Comparison of ENCODE assay signal across 22 cellular contexts in the genomic region with DNA sequence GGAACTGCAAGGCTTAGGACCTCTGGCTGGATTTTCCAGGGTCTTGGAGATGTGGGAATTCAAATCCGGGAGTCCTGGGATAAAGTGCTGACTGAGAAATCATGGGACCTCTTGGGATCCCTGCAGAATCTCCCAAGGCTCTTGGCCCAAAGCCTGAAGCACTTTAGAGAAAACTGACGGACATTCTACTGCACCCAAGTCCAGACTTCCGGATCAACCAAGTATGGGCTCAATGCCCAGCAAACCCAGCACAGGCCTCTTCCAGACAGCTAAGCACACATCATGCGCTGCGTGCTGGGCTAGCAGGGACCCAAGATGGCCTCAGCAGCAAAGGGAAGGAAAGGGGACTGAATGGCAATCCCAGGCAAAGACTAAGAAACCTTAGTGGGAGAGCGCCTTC.
A peak's percentile ranks its signal among the peaks of the same experiment; 100 is the strongest.
DNase-seq lines count a peak whose midpoint lies in the region; ATAC-seq and TF ChIP-seq lines count a peak whose summit lies in the region.
"Had no signal": no experiment of that assay in that cellular context is flagged by ENCODE, and none has a peak within 500 bp of the region (broad histone marks: within the 10 kb centered on the region; RNA-seq: fewer than 3 reads in every experiment).

No MANE protein-coding gene starts in this region.

- no peak overlapping the region for H3K4me3 ChIP-seq in sigmoid colon
- H3K4me3 ChIP-seq: Peyer's patch, psoas muscle had no signal

- intact Hi-C loops in left ventricle myocardium superior (cut with micrococcal nuclease) = no loop called here
- intact Hi-C loops in sigmoid colon (cut with DNase I) = no loop called here
- intact Hi-C loops in activated CD4-positive, alpha-beta memory T cell treated with anti-CD3 and anti-CD28 coated beads for 36 hours (cut with micrococcal nuclease) = no loop called here

- no peak overlapping the region for H3K27ac Mint-ChIP-seq in activated CD8-positive, alpha-beta memory T cell treated with anti-CD3 and anti-CD28 coated beads, Interleukin-2, amount 10 ng/mL, durations not matched to agents 7 days and 5 days
- no peak overlapping the region for H3K27ac Mint-ChIP-seq in activated CD4-positive, alpha-beta memory T cell treated with anti-CD3 and anti-CD28 coated beads for 36 hours
- H3K27ac Mint-ChIP-seq: activated naive CD4-positive, alpha-beta T cell treated with anti-CD3 and anti-CD28 coated beads, Interleukin-2, amount 10 ng/mL, durations not matched to agents 7 days and 5 days; CD8-positive, alpha-beta T cell; natural killer cell treated with Interleukin-12 subunit alpha and Interleukin-12 subunit beta and Interleukin-15 and Interleukin-18, amount 100 ng/mL, for 72 hours; stimulated activated naive B cell treated with anti-CD40 and anti-IgM and Interleukin-4, amounts not matched to agents 10 μg/mL and 1 μg/mL and 100 μg/mL, for 72 hours had no signal

- peaks cover 3% of the 10 kb centered on the region for H3K27me3 Mint-ChIP-seq in activated CD8-positive, alpha-beta memory T cell treated with anti-CD3 and anti-CD28 coated beads, Interleukin-2, amount 10 ng/mL, durations not matched to agents 7 days and 5 days
- H3K27me3 Mint-ChIP-seq in activated CD4-positive, alpha-beta memory T cell treated with anti-CD3 and anti-CD28 coated beads for 36 hours = no peaks in the 10 kb centered on the region
- H3K27me3 Mint-ChIP-seq: activated CD4-positive, alpha-beta T cell treated with anti-CD3 and anti-CD28 coated beads for 36 hours; activated naive CD4-positive, alpha-beta T cell treated with anti-CD3 and anti-CD28 coated beads, Interleukin-2, amount 10 ng/mL, durations not matched to agents 7 days and 5 days; brain; natural killer cell treated with Interleukin-12 subunit alpha and Interleukin-12 subunit beta and Interleukin-15 and Interleukin-18, amount 100 ng/mL, for 72 hours had no signal

- no peak overlapping the region for H3K4me3 Mint-ChIP-seq in activated CD8-positive, alpha-beta memory T cell treated with anti-CD3 and anti-CD28 coated beads, Interleukin-2, amount 10 ng/mL, durations not matched to agents 7 days and 5 days
- no peak overlapping the region for H3K4me3 Mint-ChIP-seq in activated CD4-positive, alpha-beta memory T cell treated with anti-CD3 and anti-CD28 coated beads for 36 hours
- H3K4me3 Mint-ChIP-seq: activated CD4-positive, alpha-beta T cell treated with anti-CD3 and anti-CD28 coated beads for 36 hours; activated naive CD4-positive, alpha-beta T cell treated with anti-CD3 and anti-CD28 coated beads, Interleukin-2, amount 10 ng/mL, durations not matched to agents 7 days and 5 days; brain; CD8-positive, alpha-beta T cell; H9; natural killer cell treated with Interleukin-12 subunit alpha and Interleukin-12 subunit beta and Interleukin-15 and Interleukin-18, amount 100 ng/mL, for 72 hours; stimulated activated naive B cell treated with anti-CD40 and anti-IgM and Interleukin-4, amounts not matched to agents 10 μg/mL and 1 μg/mL and 100 μg/mL, for 72 hours had no signal

- WGBS in sigmoid colon, 2 donors = 83 to 89% methylated on average over 6 of the region's 6 CpGs

- peaks cover 4% of the 10 kb centered on the region for H3K4me1 Mint-ChIP-seq in activated CD8-positive, alpha-beta memory T cell treated with anti-CD3 and anti-CD28 coated beads, Interleukin-2, amount 10 ng/mL, durations not matched to agents 7 days and 5 days
- peaks cover 5% of the 10 kb centered on the region for H3K4me1 Mint-ChIP-seq in activated CD4-positive, alpha-beta memory T cell treated with anti-CD3 and anti-CD28 coated beads for 36 hours (ENCODE audit: low read depth)
- H3K4me1 Mint-ChIP-seq: brain, H9 had no signal

- DNase-seq in EH (ENCODE audit: low read depth) = peak; percentile 67
- DNase-seq in dermis blood vessel endothelial cell = peak; percentile 71
- DNase-seq in left ventricle myocardium superior = no peak
- DNase-seq in sigmoid colon = peak; percentile 95
- no peak for DNase-seq in activated CD8-positive, alpha-beta memory T cell treated with anti-CD3 and anti-CD28 coated beads, Interleukin-2, amount 10 ng/mL, durations not matched to agents 7 days and 5 days
- no peak for DNase-seq in activated CD4-positive, alpha-beta memory T cell treated with anti-CD3 and anti-CD28 coated beads for 36 hours
- DNase-seq in LoVo (ENCODE audit: low spot score) = no peak
- DNase-seq: activated CD4-positive, alpha-beta T cell treated with anti-CD3 and anti-CD28 coated beads for 36 hours; activated naive CD4-positive, alpha-beta T cell treated with anti-CD3 and anti-CD28 coated beads, Interleukin-2, amount 10 ng/mL, durations not matched to agents 7 days and 5 days; CD8-positive, alpha-beta T cell; DMS79 treated with DMSO at 0.1 percent for 48 hours; H9; NCI-H1417 treated with DMSO at 0.1 percent for 48 hours; NCI-H82; stimulated activated CD4-positive, alpha-beta T cell treated with anti-CD3 and anti-CD28 coated beads, Interleukin-15, amount 100 ng/mL, for 24 hours; stimulated activated naive B cell treated with anti-CD40 and anti-IgM and Interleukin-4, amounts not matched to agents 10 μg/mL and 1 μg/mL and 100 μg/mL, for 72 hours had no signal

- ATAC-seq in left ventricle myocardium superior (peak; percentile 64), GM21360 (IDR thresholded peaks at IDR 0.05; ENCODE audit: unreplicated experiment) (no peak)
- no peak for ATAC-seq in activated CD8-positive, alpha-beta memory T cell treated with anti-CD3 and anti-CD28 coated beads, Interleukin-2, amount 10 ng/mL, durations not matched to agents 7 days and 5 days
- ATAC-seq: activated CD4-positive, alpha-beta T cell treated with anti-CD3 and anti-CD28 coated beads for 36 hours; CD8-positive, alpha-beta T cell; natural killer cell treated with Interleukin-12 subunit alpha and Interleukin-12 subunit beta and Interleukin-15 and Interleukin-18, amount 100 ng/mL, for 72 hours; psoas muscle; stimulated activated naive B cell treated with anti-CD40 and anti-IgM and Interleukin-4, amounts not matched to agents 10 μg/mL and 1 μg/mL and 100 μg/mL, for 72 hours had no signal

- no peak for TF ChIP-seq POLR2A in sigmoid colon (IDR thresholded peaks at IDR 0.05)

- H3K9me3 ChIP-seq in sigmoid colon = no peaks in the 10 kb centered on the region
- H3K9me3 ChIP-seq: Peyer's patch, psoas muscle had no signal

- peak in 2 of 4 donors; percentile 82 for TF ChIP-seq EP300 in sigmoid colon (IDR thresholded peaks at IDR 0.05)

- H3K36me3 ChIP-seq in sigmoid colon = peaks cover 39 to 81% (median 63%) of the 10 kb centered on the region in 4 donors

- H3K4me1 ChIP-seq in sigmoid colon = peaks cover 0 to 92% (median 81%) of the 10 kb centered on the region in 4 donors
- H3K4me1 ChIP-seq: Peyer's patch, psoas muscle had no signal

- peak overlapping the region; percentile 98 to 100 (median 100) for H3K27ac ChIP-seq in sigmoid colon
- H3K27ac ChIP-seq: KMS-11, psoas muscle had no signal

- no peaks in the 10 kb centered on the region for H3K9me3 Mint-ChIP-seq in activated CD8-positive, alpha-beta memory T cell treated with anti-CD3 and anti-CD28 coated beads, Interleukin-2, amount 10 ng/mL, durations not matched to agents 7 days and 5 days (ENCODE audit: low read depth)
- H3K9me3 Mint-ChIP-seq in activated CD4-positive, alpha-beta memory T cell treated with anti-CD3 and anti-CD28 coated beads for 36 hours = no peaks in the 10 kb centered on the region
- H3K9me3 Mint-ChIP-seq: activated naive CD4-positive, alpha-beta T cell treated with anti-CD3 and anti-CD28 coated beads, Interleukin-2, amount 10 ng/mL, durations not matched to agents 7 days and 5 days; brain; CD8-positive, alpha-beta T cell; H9; natural killer cell treated with Interleukin-12 subunit alpha and Interleukin-12 subunit beta and Interleukin-15 and Interleukin-18, amount 100 ng/mL, for 72 hours; stimulated activated naive B cell treated with anti-CD40 and anti-IgM and Interleukin-4, amounts not matched to agents 10 μg/mL and 1 μg/mL and 100 μg/mL, for 72 hours had no signal

- no peaks in the 10 kb centered on the region for H3K36me3 Mint-ChIP-seq in activated CD8-positive, alpha-beta memory T cell treated with anti-CD3 and anti-CD28 coated beads, Interleukin-2, amount 10 ng/mL, durations not matched to agents 7 days and 5 days
- peaks cover 9% of the 10 kb centered on the region for H3K36me3 Mint-ChIP-seq in activated CD4-positive, alpha-beta memory T cell treated with anti-CD3 and anti-CD28 coated beads for 36 hours
- H3K36me3 Mint-ChIP-seq: natural killer cell treated with Interleukin-12 subunit alpha and Interleukin-12 subunit beta and Interleukin-15 and Interleukin-18, amount 100 ng/mL, for 72 hours; stimulated activated naive B cell treated with anti-CD40 and anti-IgM and Interleukin-4, amounts not matched to agents 10 μg/mL and 1 μg/mL and 100 μg/mL, for 72 hours had no signal

- H3K27me3 ChIP-seq in sigmoid colon = no peaks in the 10 kb centered on the region
- H3K27me3 ChIP-seq: Peyer's patch had no signal

- no peak for TF ChIP-seq CTCF in sigmoid colon (IDR thresholded peaks at IDR 0.05)

- POLR2A ChIA-PET in activated CD4-positive, alpha-beta memory T cell treated with anti-CD3 and anti-CD28 coated beads for 36 hours (lab: Charles Lee) = no interaction called here

- CTCF ChIA-PET in activated CD8-positive, alpha-beta memory T cell treated with anti-CD3 and anti-CD28 coated beads, Interleukin-2, amount 10 ng/mL, durations not matched to agents 7 days and 5 days (lab: Charles Lee) = no interaction called here
- CTCF ChIA-PET in activated CD4-positive, alpha-beta memory T cell treated with anti-CD3 and anti-CD28 coated beads for 36 hours (lab: Charles Lee) = interaction anchor here (0.6 kb wide), 1 partner anchor 25 kb away, joined by 3 read pairs; no protein-coding TSS in a partner anchor

Comparison
In these comparisons a context has a peak if more than half of its experiments do, and no peak if none do; other contexts are left out.
1. DNase-seq: peak in EH (single experiment), dermis blood vessel endothelial cell (single experiment) and sigmoid colon (single experiment); none in left ventricle myocardium superior (single experiment), activated CD8-positive, alpha-beta memory T cell treated with anti-CD3 and anti-CD28 coated beads, Interleukin-2, amount 10 ng/mL, durations not matched to agents 7 days and 5 days (single experiment), activated CD4-positive, alpha-beta memory T cell treated with anti-CD3 and anti-CD28 coated beads for 36 hours (single experiment) and LoVo (single experiment).